Comparison of ENCODE assay signal across 10 cellular contexts in the genomic region with DNA sequence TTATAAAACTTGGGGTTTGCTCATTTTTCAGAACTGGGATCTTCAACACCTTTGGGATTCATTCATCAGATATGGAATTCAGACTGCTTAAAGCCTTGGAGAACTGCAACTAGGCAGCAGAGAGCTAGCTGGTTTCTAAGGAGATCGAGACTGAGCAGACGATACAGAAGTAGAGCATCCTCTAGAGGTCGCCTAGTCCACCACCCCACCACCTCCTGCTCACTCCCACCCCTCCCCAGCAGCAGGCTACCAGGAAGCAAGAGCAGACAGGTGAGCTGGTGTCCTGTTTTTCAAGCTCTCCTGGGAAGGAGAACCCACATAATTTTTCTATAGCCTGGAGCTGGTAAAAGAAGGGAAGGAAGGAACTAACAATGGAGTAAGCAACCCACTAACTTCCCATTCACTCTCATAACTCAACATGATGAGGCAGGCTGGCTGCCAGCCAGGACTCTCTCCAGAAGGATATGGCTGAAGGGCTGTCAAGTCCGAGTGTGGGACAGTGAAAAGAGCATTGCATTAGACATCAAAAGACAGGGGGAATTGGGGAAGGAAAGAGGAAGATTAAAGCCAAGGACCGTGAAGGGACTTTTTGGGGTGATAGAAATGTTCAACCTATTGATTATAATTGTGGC. TPM values are rescaled to one million over a fixed set of nuclear protein-coding genes. Genes with fewer than 3 reads are reported as not detected.
DNase-seq lines count a peak whose midpoint lies in the region; ATAC-seq, FAIRE-seq and TF ChIP-seq lines count a peak whose summit lies in the region.
"Not testable (repeated sequence)": the region's sequence is repeated elsewhere in the genome, so short reads cannot be mapped to it uniquely, and the experiment has no call there.
"Had no signal": no experiment of that assay in that cellular context is flagged by ENCODE, and none has a peak within 500 bp of the region (broad histone marks: within the 10 kb centered on the region; RNA-seq: fewer than 3 reads in every experiment).

No MANE protein-coding gene starts in this region.

- H3K4me3 Mint-ChIP-seq in WTC11: not testable (repeated sequence)

- not testable (repeated sequence) for TF ChIP-seq POLR2A in A549 (IDR thresholded peaks at IDR 0.05; ENCODE audit: low read length); endothelial cell of umbilical vein (IDR thresholded peaks at IDR 0.05; ENCODE audit: low read depth, low read length)

- H3K27me3 Mint-ChIP-seq in WTC11 (ENCODE audit: low read depth): not testable (repeated sequence)

- not testable (repeated sequence) for H3K79me2 ChIP-seq in endothelial cell of umbilical vein (ENCODE audit: control insufficient read depth, insufficient read depth, low read length)

- not testable (repeated sequence) for DNase-seq in A549 (ENCODE audit: low read depth in 1 of 2, low spot score in 1 of 2); WTC11 (ENCODE audit: low spot score); left lobe of liver (ENCODE audit: low spot score); sciatic nerve (ENCODE audit: low spot score)
- DNase-seq in HT-29 (ENCODE audit: low spot score) (peak; percentile 1), endothelial cell of umbilical vein (ENCODE audit: low read depth, low spot score) (peak; percentile 0)

- not testable (repeated sequence) for H2AFZ ChIP-seq in endothelial cell of umbilical vein (ENCODE audit: low read depth, low read length)

- H3K4me3 ChIP-seq in A549; endothelial cell of umbilical vein (replicated peaks in 1 of 3; ENCODE audit: insufficient read depth in 1 of 3, low read depth in 1 of 3, low read length in 3 of 3): not testable (repeated sequence)

- not testable (repeated sequence) for FAIRE-seq in A549 (lab: Jason Lieb, UNC); endothelial cell of umbilical vein (lab: Jason Lieb, UNC)

- H3K9ac ChIP-seq in endothelial cell of umbilical vein (replicated peaks; ENCODE audit: extremely low read depth, insufficient read depth, low read length): not testable (repeated sequence)

- CTCF ChIA-PET in A549 (lab: Yijun Ruan, JAX); WTC11 (lab: Charles Lee); endothelial cell of umbilical vein (lab: Charles Lee): not testable (repeated sequence)

- H3K27ac ChIP-seq in A549; endothelial cell of umbilical vein (ENCODE audit: insufficient read depth, low read depth, low read length): not testable (repeated sequence)

- H3K4me1 Mint-ChIP-seq in WTC11: not testable (repeated sequence)

- not testable (repeated sequence) for BruUV-seq in endothelial cell of umbilical vein (replicated peaks; lab: Mats Ljungman, UMichigan)

- not testable (repeated sequence) for H3K36me3 ChIP-seq in endothelial cell of umbilical vein (ENCODE audit: control insufficient read depth in 2 of 2, extremely low read depth in 1 of 2, insufficient read depth in 2 of 2, low read length in 2 of 2)

- intact Hi-C loops in endothelial cell of umbilical vein (cut with micrococcal nuclease); sciatic nerve (cut with DNase I): not testable (repeated sequence)

- POLR2A ChIA-PET in A549 (lab: Yijun Ruan, JAX); WTC11 (lab: Charles Lee); endothelial cell of umbilical vein (lab: Charles Lee): not testable (repeated sequence)

- not testable (repeated sequence) for H3K36me3 Mint-ChIP-seq in WTC11

- 45% methylated on average over 3 of the region's 5 CpGs for WGBS in A549 (ENCODE audit: missing lambda C conversion rate)

- H3K27ac Mint-ChIP-seq in WTC11: not testable (repeated sequence)

- H3K4me2 ChIP-seq in A549; endothelial cell of umbilical vein (ENCODE audit: insufficient read depth, low read length): not testable (repeated sequence)

- H3K9me3 ChIP-seq in A549; endothelial cell of umbilical vein (replicated peaks; ENCODE audit: control insufficient read depth, insufficient read depth, low read length): not testable (repeated sequence)

- H3K9me3 Mint-ChIP-seq in WTC11: not testable (repeated sequence)

- ATAC-seq in A549 (peak; percentile 83 to 95; a peak in 5 of 6 replicates), GM19397 (IDR thresholded peaks at IDR 0.05; ENCODE audit: unreplicated experiment) (peak; percentile 71), HG02763 (IDR thresholded peaks at IDR 0.05; ENCODE audit: unreplicated experiment) (peak; percentile 64), WTC11 (peak; percentile 92), left lobe of liver (peak; percentile 58), sciatic nerve (peak; percentile 76)

- TF ChIP-seq EP300 in A549 (IDR thresholded peaks at IDR 0.05): not testable (repeated sequence)

- not testable (repeated sequence) for H3K27me3 ChIP-seq in endothelial cell of umbilical vein (ENCODE audit: control insufficient read depth in 2 of 2, insufficient read depth in 2 of 2, low read length in 2 of 2)

- H3K9me1 ChIP-seq in endothelial cell of umbilical vein (replicated peaks; ENCODE audit: control insufficient read depth, extremely low read depth, insufficient read depth, low read length): not testable (repeated sequence)

- not testable (repeated sequence) for TF ChIP-seq RAD21 in A549 (conservative IDR thresholded peaks at IDR 0.05 in 1 of 2, IDR thresholded peaks at IDR 0.05 in 1 of 2)

- TF ChIP-seq CTCF in A549 (IDR thresholded peaks at IDR 0.05); WTC11 (IDR thresholded peaks at IDR 0.05); endothelial cell of umbilical vein (IDR thresholded peaks at IDR 0.05; ENCODE audit: extremely low read depth in 1 of 2, insufficient read depth in 1 of 2, low read depth in 1 of 2, low read length in 2 of 2): not testable (repeated sequence)

- not testable (repeated sequence) for H4K20me1 ChIP-seq in endothelial cell of umbilical vein (replicated peaks; ENCODE audit: control insufficient read depth, extremely low read depth, insufficient read depth, low read length)

- not testable (repeated sequence) for H3K4me1 ChIP-seq in A549; endothelial cell of umbilical vein (ENCODE audit: control insufficient read depth, extremely low read depth, insufficient read depth, low read length)

- dilution Hi-C loops in endothelial cell of umbilical vein (cut with MboI; ENCODE audit: extremely low pct_ligation_motif_present, low sequenced_read_pairs): not testable (repeated sequence)

RNA-seq across cellular contexts. Expression of gene SRGAP2B, which starts 29.8 kb away (rescaled TPM):
- polyA plus RNA-seq in A549 (2011; rRNA removed): 27.3 and 29.3 TPM in 2 replicates
- 7.2 and 8.7 TPM in 2 replicates for polyA plus RNA-seq in A549 (2012; cell fraction: cytosol; rRNA removed)
- 8.7 and 16.9 TPM in 2 replicates for polyA plus RNA-seq in A549 (2012; cell fraction: nucleus; rRNA removed)
- polyA plus RNA-seq in A549 (2017; fragmentation: RNase III; extraction: RNeasy Plus Mini Kit Qiagen cat#74134 plus additional on column Dnase treatment): 11.8 to 14.2 TPM (median 13.9 TPM) in 3 replicates
- polyA minus RNA-seq in A549 (2011; rRNA and poly(A)+ RNA removed): 41.0 and 41.8 TPM in 2 replicates
- total RNA-seq in HT-29 (2014; rRNA removed; shearing (Covaris generic)): 13.5 and 15.1 TPM in 2 replicates
- total RNA-seq in WTC11 (2021): 48.4 to 64.8 TPM (median 48.7 TPM) in 3 replicates
- total RNA-seq in endothelial cell of umbilical vein: 75.2 and 76.7 TPM in 2 replicates
- 11.6 and 13.4 TPM in 2 replicates for polyA plus RNA-seq in endothelial cell of umbilical vein
- polyA plus RNA-seq in endothelial cell of umbilical vein (2011; cell fraction: cytosol; rRNA removed): 23.2 and 30.1 TPM in 2 replicates
- 33.6 and 37.7 TPM in 2 replicates for polyA plus RNA-seq in endothelial cell of umbilical vein (2011; cell fraction: nucleus; rRNA removed)
- polyA plus RNA-seq in endothelial cell of umbilical vein (2012): 23.4 and 30.6 TPM in 2 replicates
- polyA minus RNA-seq in endothelial cell of umbilical vein: 29.8 and 67.2 TPM in 2 replicates
- 31.0 TPM for polyA minus RNA-seq in endothelial cell of umbilical vein (2011; cell fraction: cytosol; rRNA and poly(A)+ RNA removed)
- 39.2 and 58.4 TPM in 2 replicates for polyA minus RNA-seq in endothelial cell of umbilical vein (2011; cell fraction: nucleus; rRNA and poly(A)+ RNA removed)
- 6.4 TPM for total RNA-seq in left lobe of liver
- total RNA-seq in sciatic nerve: 89.4 TPM

RNA-seq across cellular contexts. Expression of gene FAM72D, which starts 30.5 kb away (rescaled TPM):
- polyA plus RNA-seq in A549 (2011; rRNA removed) (10.9 and 15.2 TPM in 2 replicates), A549 (2017; fragmentation: RNase III; extraction: RNeasy Plus Mini Kit Qiagen cat#74134 plus additional on column Dnase treatment) (11.1 to 13.5 TPM (median 12.9 TPM) in 3 replicates), endothelial cell of umbilical vein (0.49 and 1.2 TPM in 2 replicates)
- polyA plus RNA-seq in A549 (2012; cell fraction: cytosol; rRNA removed): 5.6 and 5.8 TPM in 2 replicates
- 2.2 and 2.3 TPM in 2 replicates for polyA plus RNA-seq in A549 (2012; cell fraction: nucleus; rRNA removed)
- 1.9 and 2.1 TPM in 2 replicates for polyA minus RNA-seq in A549 (2011; rRNA and poly(A)+ RNA removed)
- 1.8 and 3.5 TPM in 2 replicates for total RNA-seq in HT-29 (2014; rRNA removed; shearing (Covaris generic))
- total RNA-seq in WTC11 (2021) (12.8 to 14.3 TPM (median 12.9 TPM) in 3 replicates), endothelial cell of umbilical vein (3.2 and 3.3 TPM in 2 replicates), left lobe of liver (not detected), sciatic nerve (0.40 TPM)
- polyA plus RNA-seq in endothelial cell of umbilical vein (2011; cell fraction: cytosol; rRNA removed): 1.1 and 1.3 TPM in 2 replicates
- polyA plus RNA-seq in endothelial cell of umbilical vein (2011; cell fraction: nucleus; rRNA removed): 0.88 and 1.6 TPM in 2 replicates
- polyA plus RNA-seq in endothelial cell of umbilical vein (2012): 1.4 and 2.9 TPM in 2 replicates
- polyA minus RNA-seq in endothelial cell of umbilical vein: 0.97 and 1.1 TPM in 2 replicates
- polyA minus RNA-seq in endothelial cell of umbilical vein (2011; cell fraction: cytosol; rRNA and poly(A)+ RNA removed): 3.2 TPM
- polyA minus RNA-seq in endothelial cell of umbilical vein (2011; cell fraction: nucleus; rRNA and poly(A)+ RNA removed): 1.3 and 1.4 TPM in 2 replicates
- total RNA-seq: CD8-positive, alpha-beta T cell; mononuclear cell had no signal
